8 cellular contexts compared by ENCODE assay signal in the genomic region with DNA sequence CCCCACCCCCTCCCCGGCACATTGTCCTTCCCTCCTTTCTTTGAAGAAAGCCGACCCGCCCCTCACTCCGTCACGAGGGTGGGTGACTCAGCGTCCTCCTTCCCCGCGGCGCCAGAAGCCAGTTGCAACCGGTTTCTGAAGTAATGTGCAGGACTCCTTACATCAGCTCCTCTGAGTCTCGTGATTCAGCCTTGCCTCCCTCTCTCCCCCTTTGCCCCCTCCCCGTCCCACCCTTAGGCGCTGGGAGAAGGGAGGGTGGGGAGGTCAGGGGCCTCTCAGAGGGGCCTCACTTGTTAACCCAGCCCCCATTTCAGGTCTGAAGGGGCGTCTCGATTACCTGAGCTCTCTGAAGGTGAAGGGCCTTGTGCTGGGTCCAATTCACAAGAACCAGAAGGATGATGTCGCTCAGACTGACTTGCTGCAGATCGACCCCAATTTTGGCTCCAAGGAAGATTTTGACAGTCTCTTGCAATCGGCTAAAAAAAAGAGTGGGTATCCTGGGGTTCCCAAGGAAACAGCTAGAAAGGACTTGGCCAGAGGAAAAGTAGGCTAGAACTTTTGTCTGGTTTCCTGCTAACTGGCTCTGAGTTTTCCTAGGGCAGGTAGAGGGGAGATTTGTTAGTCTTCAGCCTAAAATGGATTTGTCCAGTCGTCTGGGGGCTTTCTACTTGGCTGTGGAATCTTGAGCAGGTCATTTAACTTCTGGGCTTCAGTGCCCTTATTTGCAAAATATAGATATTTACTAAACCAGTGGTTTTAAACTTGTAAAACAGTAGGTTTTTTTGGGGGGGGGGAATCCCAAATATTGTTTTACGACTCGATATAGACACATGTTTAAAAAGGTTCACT. TPM values are rescaled to one million over a fixed set of nuclear protein-coding genes. Genes with fewer than 3 reads are reported as not detected.
DNase-seq lines count a peak whose midpoint lies in the region; ATAC-seq and TF ChIP-seq lines count a peak whose summit lies in the region.

No MANE protein-coding gene starts in this region.

- peaks cover 60% of the 10 kb centered on the region for H3K79me2 ChIP-seq in GM23248 (ENCODE audit: insufficient read depth)
- peaks cover 72% of the 10 kb centered on the region for H3K79me2 ChIP-seq in SK-N-SH (ENCODE audit: insufficient read depth)

- H3K9me3 ChIP-seq in ES-I3 (ENCODE audit: control insufficient read depth, insufficient read depth, low read length) (no peaks in the 10 kb centered on the region), GM23248 (ENCODE audit: low read depth) (no peaks in the 10 kb centered on the region), SK-N-SH (no peaks in the 10 kb centered on the region), transverse colon (no peaks in the 10 kb centered on the region)

- POLR2A ChIA-PET in SK-N-SH (lab: Yijun Ruan, JAX) = interaction anchor here (0.6 to 3.3 kb wide), 13 partner anchors 8 to 210 kb away, joined by 3 to 34 read pairs (median 6); partner anchors contain the start of genes LBHD1, STX5, TMEM179B and UQCC3

- no peaks in the 10 kb centered on the region for H3K9me3 Mint-ChIP-seq in activated naive CD8-positive, alpha-beta T cell (ENCODE audit: low read depth)

- H3K27me3 Mint-ChIP-seq in activated naive CD8-positive, alpha-beta T cell = no peaks in the 10 kb centered on the region

- peak overlapping the region; percentile 100 for H3K27ac Mint-ChIP-seq in activated naive CD8-positive, alpha-beta T cell

- H3K36me3 Mint-ChIP-seq in activated naive CD8-positive, alpha-beta T cell = peaks cover 30% of the 10 kb centered on the region

- CTCF ChIA-PET in SK-N-SH (lab: Yijun Ruan, JAX) = interaction anchor here (0.8 to 9.5 kb wide), 27 partner anchors 8 to 236 kb away, joined by 3 to 76 read pairs (median 4); partner anchors contain the start of genes GANAB, POLR2G, TAF6L and TMEM179B

- H3K9me2 ChIP-seq in GM23248 (ENCODE audit: insufficient read depth) = no peaks in the 10 kb centered on the region
- no peaks in the 10 kb centered on the region for H3K9me2 ChIP-seq in SK-N-SH

- TF ChIP-seq CTCF in SK-N-SH (IDR thresholded peaks at IDR 0.05) (no peak), transverse colon (IDR thresholded peaks at IDR 0.05) (no peak)

- H3K4me2 ChIP-seq in GM23248 (ENCODE audit: unreplicated experiment) = peak overlapping the region; percentile 97
- peak overlapping the region; percentile 94 for H3K4me2 ChIP-seq in SK-N-SH

- TF ChIP-seq EP300 in SK-N-SH (IDR thresholded peaks at IDR 0.05; ENCODE audit: borderline replicate concordance in 1 of 2, low read depth in 1 of 2, low read length in 1 of 2) (no peak), transverse colon (IDR thresholded peaks at IDR 0.05; ENCODE audit: low read depth) (peak; percentile 82)

- TF ChIP-seq RAD21 in SK-N-SH (IDR thresholded peaks at IDR 0.05; ENCODE audit: low read length) = no peak

- peak overlapping the region; percentile 100 for H3K4me3 Mint-ChIP-seq in activated naive CD8-positive, alpha-beta T cell

- peaks cover 13% of the 10 kb centered on the region; the same call in 1 of the 2 replicates for H4K20me1 ChIP-seq in GM23248 (ENCODE audit: insufficient read depth)
- H4K20me1 ChIP-seq in SK-N-SH (ENCODE audit: insufficient read depth) = peaks cover 42% of the 10 kb centered on the region

- TF ChIP-seq POLR2A in transverse colon (IDR thresholded peaks at IDR 0.05) = no peak

- H3F3A ChIP-seq in GM23248 (ENCODE audit: insufficient read depth) (peaks cover 60% of the 10 kb centered on the region), SK-N-SH (replicated peaks; ENCODE audit: insufficient read depth) (peaks cover 39% of the 10 kb centered on the region)

- peak; percentile 99 for DNase-seq in GM23248
- DNase-seq in Kasumi-1 (lab: John Stamatoyannopoulos, UW) = peak; percentile 90 to 94
- DNase-seq in SK-N-SH = no peak
- DNase-seq in Right ventricle myocardium superior = peak; percentile 94
- peak; percentile 89 for DNase-seq in pons (ENCODE audit: low spot score)
- DNase-seq in transverse colon = peak; percentile 94

- peaks cover 56% of the 10 kb centered on the region for H3K36me3 ChIP-seq in ES-I3 (ENCODE audit: insufficient read depth, low read length)
- peaks cover 49% of the 10 kb centered on the region for H3K36me3 ChIP-seq in GM23248 (ENCODE audit: low read depth)
- H3K36me3 ChIP-seq in SK-N-SH (replicated peaks in 1 of 2; ENCODE audit: control insufficient read depth in 1 of 2, insufficient read depth in 2 of 2, low read length in 1 of 2) = peaks cover 33 to 54% of the 10 kb centered on the region in 2 experiments
- H3K36me3 ChIP-seq in transverse colon = peaks cover 0 to 39% (median 17%) of the 10 kb centered on the region in 4 donors

- intact Hi-C loops in Right ventricle myocardium superior (cut with DNase I) = no loop called here
- intact Hi-C loops in transverse colon (cut with DNase I; ENCODE audit: low total_unique reads) = loop anchor here (5.0 kb wide), 1 partner anchor 1810 kb away; no protein-coding TSS in a partner anchor

- no peak overlapping the region for H2AFZ ChIP-seq in GM23248
- H2AFZ ChIP-seq in SK-N-SH (ENCODE audit: low read depth) = no peak overlapping the region

- H3K27ac ChIP-seq in GM23248 (peak overlapping the region; percentile 99), SK-N-SH (ENCODE audit: low read depth in 2 of 2, low read length in 1 of 2) (peak overlapping the region; percentile 94 to 98), transverse colon (peak overlapping the region; percentile 96 to 100 (median 98))

- H3K27me3 ChIP-seq in GM23248 (replicated peaks; ENCODE audit: insufficient read depth) (no peaks in the 10 kb centered on the region), SK-N-SH (ENCODE audit: insufficient read depth) (no peaks in the 10 kb centered on the region), transverse colon (no peaks in the 10 kb centered on the region)

- in situ Hi-C loops in GM23248 (cut with MboI) (no loop called here), transverse colon (cut with MboI; ENCODE audit: low pct_ligation_motif_present in 1 of 4, low pct_unique_long_range_greater_than_20kb in 1 of 4, low sequenced_read_pairs in 3 of 4) (loop anchor here in 1 of 4 donors (25.0 kb wide), 1 partner anchor 495 kb away; no protein-coding TSS in a partner anchor)

- peak; percentile 69 for ATAC-seq in Right ventricle myocardium superior (ENCODE audit: poor library complexity)

- H3K9ac ChIP-seq in ES-I3 (ENCODE audit: low read depth, low read length) = peak overlapping the region; percentile 97
- peak overlapping the region; percentile 100 for H3K9ac ChIP-seq in GM23248
- H3K9ac ChIP-seq in SK-N-SH = peak overlapping the region; percentile 99

- WGBS in GM23248 (ENCODE audit: low coverage in 1 of 2, low lambda C conversion rate in 2 of 2, missing lambda C conversion rate in 2 of 2), 2 experiments = 1 to 2% methylated on average over 17 to 21 of the region's 21 CpGs
- 5% methylated on average over 19 of the region's 21 CpGs for WGBS in SK-N-SH (ENCODE audit: low lambda C conversion rate)
- WGBS in transverse colon (ENCODE audit: low coverage in 1 of 2), 2 donors = 4 to 10% methylated on average over 5 to 21 of the region's 21 CpGs

- H3K4me1 ChIP-seq in ES-I3 (ENCODE audit: insufficient read depth, low read length) (peaks cover 20% of the 10 kb centered on the region), GM23248 (ENCODE audit: insufficient read depth) (peaks cover 48% of the 10 kb centered on the region), SK-N-SH (ENCODE audit: control insufficient read depth in 1 of 2, insufficient read depth in 2 of 2, low read depth in 1 of 2, low read length in 1 of 2) (peaks cover 32 to 44% of the 10 kb centered on the region in 2 experiments), transverse colon (peaks cover 33 to 59% (median 39%) of the 10 kb centered on the region in 4 donors)

- H3K4me1 Mint-ChIP-seq in activated naive CD8-positive, alpha-beta T cell (ENCODE audit: low read depth) = peaks cover 44% of the 10 kb centered on the region

- H3K4me3 ChIP-seq in GM23248 (peak overlapping the region; percentile 93), SK-N-SH (ENCODE audit: low read depth in 2 of 2, low read length in 1 of 2) (peak overlapping the region; percentile 82 to 91), transverse colon (peak overlapping the region; percentile 64 to 96 (median 78))

RNA-seq across cellular contexts. Expression of gene SLC3A2, which starts 1.1 kb away (rescaled TPM):
- 290 and 301 TPM in 2 replicates for total RNA-seq in GM23248 (2014; rRNA removed; shearing (Covaris generic))
- 310 and 319 TPM in 2 replicates for polyA plus RNA-seq in GM23248 (2016; fragmentation: Nextera tagmentation; extraction: Ambion mirVana)
- polyA plus RNA-seq in SK-N-SH (2012; rRNA removed) = 212 and 308 TPM in 2 replicates
- polyA plus RNA-seq in SK-N-SH (2012; cell fraction: cytosol; rRNA removed) = 158 and 172 TPM in 2 replicates
- polyA plus RNA-seq in SK-N-SH (2012; cell fraction: nucleus; rRNA removed) = 372 and 424 TPM in 2 replicates
- 32.9 TPM for total RNA-seq in Right ventricle myocardium superior
- total RNA-seq in transverse colon = 100 to 1,000 TPM in 3 of 4 donors, 10 to 100 TPM in 1; 32.4 to 163 (median 129) TPM

RNA-seq across cellular contexts. Expression of gene CHRM1, which starts 39.4 kb away (rescaled TPM):
- not detected in 2 replicates for total RNA-seq in GM23248 (2014; rRNA removed; shearing (Covaris generic))
- polyA plus RNA-seq in GM23248 (2016; fragmentation: Nextera tagmentation; extraction: Ambion mirVana) = not detected in 2 replicates
- polyA plus RNA-seq in SK-N-SH (2012; rRNA removed) = not detected in 2 replicates
- polyA plus RNA-seq in SK-N-SH (2012; cell fraction: cytosol; rRNA removed) = not detected in 2 replicates
- polyA plus RNA-seq in SK-N-SH (2012; cell fraction: nucleus; rRNA removed) = not detected in 2 replicates
- total RNA-seq in Right ventricle myocardium superior = not detected
- under 1 TPM in 2 of 4 donors, not detected in 2; 0.32 to 0.41 TPM for total RNA-seq in transverse colon

RNA-seq across cellular contexts. Expression of gene WDR74, which starts 42.4 kb away (rescaled TPM):
- 41.4 and 50.4 TPM in 2 replicates for total RNA-seq in GM23248 (2014; rRNA removed; shearing (Covaris generic))
- polyA plus RNA-seq in GM23248 (2016; fragmentation: Nextera tagmentation; extraction: Ambion mirVana) (33.6 and 34.3 TPM in 2 replicates), SK-N-SH (2012; rRNA removed) (132 TPM in 2 replicates)
- 57.7 and 95.4 TPM in 2 replicates for polyA plus RNA-seq in SK-N-SH (2012; cell fraction: cytosol; rRNA removed)
- 195 and 221 TPM in 2 replicates for polyA plus RNA-seq in SK-N-SH (2012; cell fraction: nucleus; rRNA removed)
- total RNA-seq in Right ventricle myocardium superior (27.0 TPM), transverse colon (10 to 100 TPM; 25.3 to 37.8 (median 27.6) TPM)

RNA-seq across cellular contexts. Expression of gene TEX54, which starts 49.2 kb away (rescaled TPM):
- not detected in 2 replicates for total RNA-seq in GM23248 (2014; rRNA removed; shearing (Covaris generic))
- polyA plus RNA-seq in GM23248 (2016; fragmentation: Nextera tagmentation; extraction: Ambion mirVana) (0.44 TPM in 1 of 2 replicates, not detected in the other), SK-N-SH (2012; rRNA removed) (not detected in 2 replicates)
- polyA plus RNA-seq in SK-N-SH (2012; cell fraction: cytosol; rRNA removed) = not detected in 2 replicates
- polyA plus RNA-seq in SK-N-SH (2012; cell fraction: nucleus; rRNA removed) = not detected in 2 replicates
- total RNA-seq in Right ventricle myocardium superior (not detected), transverse colon (not detected)

RNA-seq across cellular contexts. Expression of gene STX5, which starts 50.0 kb away (rescaled TPM):
- 43.9 and 45.7 TPM in 2 replicates for total RNA-seq in GM23248 (2014; rRNA removed; shearing (Covaris generic))
- polyA plus RNA-seq in GM23248 (2016; fragmentation: Nextera tagmentation; extraction: Ambion mirVana) = 32.0 and 34.0 TPM in 2 replicates
- 24.2 and 27.4 TPM in 2 replicates for polyA plus RNA-seq in SK-N-SH (2012; rRNA removed)
- 15.8 and 24.5 TPM in 2 replicates for polyA plus RNA-seq in SK-N-SH (2012; cell fraction: cytosol; rRNA removed)
- 14.1 and 24.6 TPM in 2 replicates for polyA plus RNA-seq in SK-N-SH (2012; cell fraction: nucleus; rRNA removed)
- total RNA-seq in Right ventricle myocardium superior = 15.7 TPM
- total RNA-seq in transverse colon = 10 to 100 TPM; 15.3 to 62.5 (median 30.2) TPM
